Comparison of ENCODE assay signal across 8 cellular contexts in genomic region chr9:97696025-97696822, GRCh38. TPM values are rescaled to one million over a fixed set of nuclear protein-coding genes. Genes with fewer than 3 reads are reported as not detected.
DNase-seq lines count a peak whose midpoint lies in the region; ATAC-seq, FAIRE-seq and TF ChIP-seq lines count a peak whose summit lies in the region.

No MANE protein-coding gene starts in this region.

- H3K36me3 ChIP-seq in PC-3 (ENCODE audit: low read depth, low read length) (peaks cover 6% of the 10 kb centered on the region), H1 (ENCODE audit: control insufficient read depth in 2 of 4, insufficient read depth in 4 of 4, low read length in 3 of 4) (no peaks in the 10 kb centered on the region)

- H3K56ac ChIP-seq in H1 (replicated peaks; ENCODE audit: insufficient read length, low read depth, low read length), result no peak overlapping the region

- H2BK5ac ChIP-seq in H1 (ENCODE audit: low read depth, low read length), result no peak overlapping the region

- DNase-seq in AG04449 (ENCODE audit: low read depth, low spot score), result no peak
- DNase-seq in PC-3, result no peak
- DNase-seq in H1 (ENCODE audit: low read depth in 1 of 2, low spot score in 2 of 2), result no peak
- no peak for DNase-seq in nephron progenitor cell
- DNase-seq in AG20443 (ENCODE audit: low spot score), result no peak

- H2AK5ac ChIP-seq in H1 (ENCODE audit: low read depth, low read length), result no peak overlapping the region

- peaks cover 43% of the 10 kb centered on the region for H3K79me2 ChIP-seq in PC-3 (ENCODE audit: low read length)
- no peaks in the 10 kb centered on the region for H3K79me2 ChIP-seq in H1 (ENCODE audit: control insufficient read depth in 1 of 2, insufficient read depth in 2 of 2, low read length in 2 of 2)

- peaks cover 34% of the 10 kb centered on the region for H3K4me1 ChIP-seq in PC-3 (ENCODE audit: insufficient read depth, low read length)
- H3K4me1 ChIP-seq in H1 (replicated peaks in 1 of 4; ENCODE audit: control insufficient read depth in 3 of 4, insufficient read depth in 4 of 4, low read length in 3 of 4), result peaks cover 0 to 4% (median 1%) of the 10 kb centered on the region in 4 experiments; a peak in 2 of 7 replicates

- no peaks in the 10 kb centered on the region for H3K27me3 ChIP-seq in PC-3 (ENCODE audit: low read length)
- peaks cover 0 to 15% (median 11%) of the 10 kb centered on the region in 4 experiments; a peak in 6 of 7 replicates for H3K27me3 ChIP-seq in H1 (replicated peaks in 1 of 4; ENCODE audit: control insufficient read depth in 3 of 4, extremely low read depth in 1 of 4, insufficient read depth in 3 of 4, low read length in 3 of 4)

- TF ChIP-seq RAD21 in H1 (IDR thresholded peaks at IDR 0.05 in 1 of 2, conservative IDR thresholded peaks at IDR 0.05 in 1 of 2; ENCODE audit: low read depth in 2 of 2, low read length in 2 of 2), result no peak

- TF ChIP-seq CTCF in AG04449 (IDR thresholded peaks at IDR 0.05; ENCODE audit: insufficient read depth, low read length, missing control alignments) (no peak), PC-3 (conservative IDR thresholded peaks at IDR 0.05; ENCODE audit: low read depth, low read length) (no peak), H1 (IDR thresholded peaks at IDR 0.05; ENCODE audit: control extremely low read depth in 1 of 3, insufficient read depth in 1 of 3, low read depth in 1 of 3, low read length in 3 of 3) (no peak), nephron progenitor cell (IDR thresholded peaks at IDR 0.05) (no peak)

- H3K9me3 ChIP-seq in PC-3 (ENCODE audit: low read length) (no peaks in the 10 kb centered on the region), H1 (ENCODE audit: insufficient read depth in 2 of 2, low read depth in 1 of 2, low read length in 1 of 2) (no peaks in the 10 kb centered on the region)

- intact Hi-C loops in PC-3 (cut with micrococcal nuclease), result no loop called here

- H3K79me1 ChIP-seq in H1 (ENCODE audit: low read depth, low read length), result no peaks in the 10 kb centered on the region

- H2BK15ac ChIP-seq in H1 (ENCODE audit: low read length), result no peak overlapping the region

- H2BK12ac ChIP-seq in H1 (ENCODE audit: low read depth, low read length), result no peak overlapping the region

- peak overlapping the region; percentile 83 for H3K4me2 ChIP-seq in PC-3 (ENCODE audit: low read length)
- H3K4me2 ChIP-seq in H1 (ENCODE audit: insufficient read depth in 1 of 2, low read depth in 2 of 2, low read length in 2 of 2), result peak overlapping the region; percentile 76 to 82

- H4K8ac ChIP-seq in H1 (ENCODE audit: extremely low read depth, insufficient read depth, low read length), result peak overlapping the region; percentile 57; the same call in 1 of the 2 replicates

- TSS peak; percentile 33 for BruUV-seq in PC-3 (replicated peaks; lab: Mats Ljungman, UMichigan)

- TF ChIP-seq EP300 in H1 (IDR thresholded peaks at IDR 0.05; ENCODE audit: borderline replicate concordance in 1 of 2, low read depth in 2 of 2, low read length in 2 of 2), result no peak

- H3K23ac ChIP-seq in H1 (ENCODE audit: insufficient read length), result no peak overlapping the region

- H3F3A ChIP-seq in PC-3 (ENCODE audit: low read length, unreplicated experiment), result no peaks in the 10 kb centered on the region

- no peak overlapping the region for H3K18ac ChIP-seq in H1 (ENCODE audit: extremely low read depth, low read length)

- peak overlapping the region; percentile 57 for H3K27ac Mint-ChIP-seq in nephron progenitor cell

- H3K27me3 Mint-ChIP-seq in nephron progenitor cell (ENCODE audit: low read depth, poor library complexity), result peaks cover 29% of the 10 kb centered on the region

- no peaks in the 10 kb centered on the region for H3K9me3 Mint-ChIP-seq in nephron progenitor cell

- H3K27ac ChIP-seq in PC-3 (ENCODE audit: low read length) (peak overlapping the region; percentile 39; the same call in 1 of the 2 replicates), H1 (ENCODE audit: low read depth, low read length) (no peak overlapping the region)

- TF ChIP-seq POLR2A in H1 (IDR thresholded peaks at IDR 0.05; ENCODE audit: control extremely low read depth in 1 of 2, low read depth in 2 of 2, low read length in 2 of 2), result no peak

- H3K9ac ChIP-seq in PC-3 (ENCODE audit: low read length), result peak overlapping the region; percentile 88
- no peak overlapping the region for H3K9ac ChIP-seq in H1 (replicated peaks in 1 of 4; ENCODE audit: extremely low read depth in 1 of 4, low read depth in 3 of 4, low read length in 3 of 4)

- H3K4me1 Mint-ChIP-seq in nephron progenitor cell, result peaks cover 35% of the 10 kb centered on the region

- peak overlapping the region; percentile 92 for H3K4me3 Mint-ChIP-seq in nephron progenitor cell

- ATAC-seq in GM19395 (IDR thresholded peaks at IDR 0.05; ENCODE audit: unreplicated experiment) (peak; percentile 47), PC-3 (peak; percentile 11; the same call in 1 of the 2 replicates), GM18868 (IDR thresholded peaks at IDR 0.05; ENCODE audit: unreplicated experiment) (no peak), HG02852 (IDR thresholded peaks at IDR 0.05; ENCODE audit: unreplicated experiment) (no peak)

- FAIRE-seq in H1 (lab: Jason Lieb, UNC), result no peak

- CTCF ChIA-PET in AG04449 (lab: Yijun Ruan, JAX), result interaction anchor here (0.6 to 4.8 kb wide), 8 partner anchors 10 to 228 kb away, joined by 3 to 30 read pairs (median 4); partner anchors contain the start of gene TRMO
- CTCF ChIA-PET in PC-3 (lab: Charles Lee), result no interaction called here
- CTCF ChIA-PET in H1 (lab: Charles Lee; ENCODE audit: partially characterized antibody), result no interaction called here

- H3K14ac ChIP-seq in H1 (ENCODE audit: insufficient read length), result no peak overlapping the region

- no peak overlapping the region for H2BK120ac ChIP-seq in H1 (replicated peaks; ENCODE audit: low read depth, low read length)

- H3K23me2 ChIP-seq in H1 (ENCODE audit: low read depth, low read length), result peaks cover 9% of the 10 kb centered on the region; the same call in 1 of the 2 replicates

- H3K4me3 ChIP-seq in AG04449 (ENCODE audit: low read depth, low read length), result peak overlapping the region; percentile 75
- H3K4me3 ChIP-seq in PC-3 (ENCODE audit: low read length), result peak overlapping the region; percentile 83
- H3K4me3 ChIP-seq in H1 (ENCODE audit: extremely low read depth in 1 of 4, insufficient read depth in 2 of 4, low read depth in 3 of 4, low read length in 4 of 4), result peak overlapping the region; percentile 64 to 80 (median 74)

- H3K4ac ChIP-seq in H1 (replicated peaks; ENCODE audit: insufficient read length, low read depth, low read length), result peak overlapping the region; percentile 8

- H4K91ac ChIP-seq in H1 (replicated peaks; ENCODE audit: insufficient read length, low read length), result no peak overlapping the region

- peaks cover 6% of the 10 kb centered on the region for H3K36me3 Mint-ChIP-seq in nephron progenitor cell (ENCODE audit: low read depth)

- POLR2A ChIA-PET in AG04449 (lab: Yijun Ruan, JAX), result no interaction called here
- POLR2A ChIA-PET in PC-3 (lab: Charles Lee; ENCODE audit: unreplicated experiment), result interaction anchor here (0.6 kb wide), 1 partner anchor 360 kb away, joined by 3 read pairs; the partner anchor contains the start of gene NANS
- POLR2A ChIA-PET in H1 (lab: Charles Lee; ENCODE audit: partially characterized antibody), result interaction anchor here (0.8 to 2.2 kb wide), 7 partner anchors 8 to 17 kb away, joined by 3 to 8 read pairs (median 4); no protein-coding TSS in a partner anchor

- peaks cover 17% of the 10 kb centered on the region; the same call in 1 of the 2 replicates for H4K20me1 ChIP-seq in PC-3 (ENCODE audit: low read length)
- peaks cover 0 to 2% of the 10 kb centered on the region in 2 experiments for H4K20me1 ChIP-seq in H1 (replicated peaks in 1 of 2; ENCODE audit: control insufficient read depth in 1 of 2, insufficient read depth in 2 of 2, low read length in 2 of 2)

- 52% methylated on average over 9 of the region's 11 CpGs; no CpG with 5 or more reads in 1 of the 2 experiments for WGBS in H1 (ENCODE audit: extremely low coverage in 1 of 2, insufficient coverage in 1 of 2, insufficient read length in 1 of 2, insufficient replicate concordance in 2 of 2, low coverage in 1 of 2, low lambda C conversion rate in 2 of 2, missing lambda C conversion rate in 1 of 2), 2 experiments

- H2AFZ ChIP-seq in PC-3 (ENCODE audit: low read length) (peak overlapping the region; percentile 78), H1 (ENCODE audit: low read length) (peak overlapping the region; percentile 48)

- no peak overlapping the region for H4K5ac ChIP-seq in H1 (ENCODE audit: insufficient read length, low read depth, low read length)

- H2BK20ac ChIP-seq in H1 (ENCODE audit: low read length), result no peak overlapping the region

- no peaks in the 10 kb centered on the region for H3K9me2 ChIP-seq in PC-3 (replicated peaks; ENCODE audit: low read length)

TF ChIP-seq in H1, 55 proteins besides CTCF, POLR2A, EP300 and RAD21 (continues in another document):
- TF ChIP-seq CEBPB (IDR thresholded peaks at IDR 0.05; ENCODE audit: low read depth, low read length) (no peak), RNF2 (IDR thresholded peaks at IDR 0.05; ENCODE audit: borderline replicate concordance, low read depth, low read length, missing control alignments, poor library complexity, severe bottlenecking) (no peak), CBX8 (IDR thresholded peaks at IDR 0.05; ENCODE audit: borderline replicate concordance, low read depth, low read length) (no peak), CTBP2 (IDR thresholded peaks at IDR 0.05; ENCODE audit: borderline replicate concordance, insufficient read depth, insufficient read length, low read length) (no peak), USF2 (IDR thresholded peaks at IDR 0.05; ENCODE audit: low read length) (no peak), POU5F1 (IDR thresholded peaks at IDR 0.05; ENCODE audit: low read depth, low read length) (no peak), SP1 (IDR thresholded peaks at IDR 0.05; ENCODE audit: low read depth, low read length) (no peak)

RNA-seq across cellular contexts. Expression of gene XPA, which starts 0.9 kb away (rescaled TPM):
- 7.4 and 9.4 TPM in 2 replicates for total RNA-seq in PC-3 (2014; rRNA removed)
- total RNA-seq in H1 (2021; fragmentation: NEBNext Ultra II Directional; extraction: Animal tissue kit (Norgen Biotek cat#: 25700)), result 2.6 and 3.1 TPM in 2 replicates
- 0.17 and 0.24 TPM in 2 replicates for polyA plus RNA-seq in H1 (2011; rRNA removed)
- polyA plus RNA-seq in H1 (2011; cell fraction: cytosol; rRNA removed), result 0.74 TPM
- 0.40 TPM for polyA plus RNA-seq in H1 (2011; cell fraction: nucleus; rRNA removed)
- 1.9 to 3.1 TPM (median 2.6 TPM) in 4 replicates for polyA plus RNA-seq in H1 (2012, experiment 1 of 2)
- polyA plus RNA-seq in H1 (2012, experiment 2 of 2), result 0.64 TPM
- 5.1 TPM for polyA plus RNA-seq in H1 (2013, experiment 1 of 2)
- polyA plus RNA-seq in H1 (2013, experiment 2 of 2), result 4.8 TPM
- polyA minus RNA-seq in H1 (2011; rRNA and poly(A)+ RNA removed), result 0.19 and 0.32 TPM in 2 replicates
- not detected for polyA minus RNA-seq in H1 (2011; cell fraction: cytosol; rRNA and poly(A)+ RNA removed)
- polyA minus RNA-seq in H1 (2011; cell fraction: nucleus; rRNA and poly(A)+ RNA removed), result 1.00 TPM

Comparison
In these comparisons a context has a peak if more than half of its experiments do, and no peak if none do; other contexts are left out.
1. ATAC-seq: peak in GM19395 (single experiment) and PC-3 (single experiment); none in GM18868 (single experiment) and HG02852 (single experiment).
2. Peak in every context shown above with its lines, with median percentiles within 50 percentile points of each other: H3K4me3 ChIP-seq.